ENCODE assay signal across 8 cellular contexts in genomic region chr5:141508440-141508807, GRCh38. TPM values are rescaled to one million over a fixed set of nuclear protein-coding genes. Genes with fewer than 3 reads are reported as not detected.
DNase-seq lines count a peak whose midpoint lies in the region; ATAC-seq and TF ChIP-seq lines count a peak whose summit lies in the region.

No MANE protein-coding gene starts in this region.

- H3K36me3 ChIP-seq in cardiac muscle cell (no peaks in the 10 kb centered on the region), mucosa of stomach (ENCODE audit: control insufficient read depth, insufficient read depth, low read length) (no peaks in the 10 kb centered on the region), uterus (no peaks in the 10 kb centered on the region)

- DNase-seq in cardiac muscle cell (ENCODE audit: low read depth in 1 of 2, low spot score in 1 of 2) (no peak), cardiac septum (ENCODE audit: low spot score) (no peak), uterus (no peak), medulla oblongata (ENCODE audit: extremely low spot score) (no peak)
- no peak for DNase-seq in stimulated activated CD4-positive, alpha-beta T cell treated with anti-CD3 and anti-CD28 coated beads, Interleukin-4, amount 100 ng/mL, for 1 hour

- no peak for ATAC-seq in HG03175 (IDR thresholded peaks at IDR 0.05; ENCODE audit: unreplicated experiment)

- TF ChIP-seq POLR2A in uterus (IDR thresholded peaks at IDR 0.05): no peak

- H3K4me1 ChIP-seq in cardiac muscle cell (ENCODE audit: low read depth): peaks cover 16% of the 10 kb centered on the region
- H3K4me1 ChIP-seq in mucosa of stomach (ENCODE audit: control insufficient read depth, insufficient read depth, low read length): peaks cover 11% of the 10 kb centered on the region
- H3K4me1 ChIP-seq in uterus: peaks cover 13 to 17% of the 10 kb centered on the region in 2 donors

- intact Hi-C loops in cardiac septum (cut with DNase I): no loop called here
- intact Hi-C loops in uterus (cut with DNase I; ENCODE audit: low total_unique reads): no loop called here

- H3K4me3 ChIP-seq in cardiac muscle cell: peak overlapping the region; percentile 8
- no peak overlapping the region for H3K4me3 ChIP-seq in mucosa of stomach (ENCODE audit: low read length)
- peak overlapping the region; percentile 30 to 37 for H3K4me3 ChIP-seq in uterus

- H3K27ac ChIP-seq in cardiac muscle cell: peak overlapping the region; percentile 61
- H3K27ac ChIP-seq in cingulate gyrus (ENCODE audit: low read depth, low read length): peak overlapping the region; percentile 79
- peak overlapping the region; percentile 97 to 98 for H3K27ac ChIP-seq in uterus

- H3K27me3 ChIP-seq in cardiac muscle cell (no peaks in the 10 kb centered on the region), mucosa of stomach (ENCODE audit: control insufficient read depth, insufficient read depth, low read length) (no peaks in the 10 kb centered on the region), uterus (no peaks in the 10 kb centered on the region)

- H3K9ac ChIP-seq in mucosa of stomach (ENCODE audit: low read length): peak overlapping the region; percentile 28

- no peak for TF ChIP-seq CTCF in cardiac muscle cell (IDR thresholded peaks at IDR 0.05; ENCODE audit: low read depth, low read length)
- no peak for TF ChIP-seq CTCF in uterus (IDR thresholded peaks at IDR 0.05)

- H3K9me3 ChIP-seq in cardiac muscle cell (ENCODE audit: low read depth) (no peaks in the 10 kb centered on the region), mucosa of stomach (ENCODE audit: control insufficient read depth, low read length) (no peaks in the 10 kb centered on the region), uterus (no peaks in the 10 kb centered on the region)

RNA-seq across cellular contexts. Expression of gene PCDHGC5, which starts 19.5 kb away (rescaled TPM):
- total RNA-seq in cardiac muscle cell (0.74 and 2.2 TPM in 2 replicates), cardiac septum (6.1 TPM), uterus (1 to 10 TPM in 3 of 4 donors, under 1 TPM in 1; under 0.01 to 7.5 (median 3.4) TPM)
- not detected in 2 replicates for polyA plus RNA-seq in cardiac muscle cell

RNA-seq across cellular contexts. Expression of gene PCDHGC4, which starts 23.6 kb away (rescaled TPM):
- total RNA-seq in cardiac muscle cell: 1.1 and 7.9 TPM in 2 replicates
- polyA plus RNA-seq in cardiac muscle cell: 0.84 and 2.9 TPM in 2 replicates
- total RNA-seq in cardiac septum: 5.8 TPM
- total RNA-seq in uterus: 1 to 10 TPM; 2.9 to 8.0 (median 6.7) TPM

RNA-seq across cellular contexts. Expression of gene PCDHGC3, which starts 32.7 kb away (rescaled TPM):
- total RNA-seq in cardiac muscle cell (23.6 and 29.9 TPM in 2 replicates), cardiac septum (16.9 TPM), uterus (100 to 1,000 TPM in 3 of 4 donors, 10 to 100 TPM in 1; 25.9 to 146 (median 123) TPM)
- polyA plus RNA-seq in cardiac muscle cell: 23.0 and 29.8 TPM in 2 replicates
